Comparison of ENCODE assay signal across 13 cellular contexts in genomic region chr15:57696146-57696545, GRCh38. TPM values are rescaled to one million over a fixed set of nuclear protein-coding genes. Genes with fewer than 3 reads are reported as not detected.
DNase-seq lines count a peak whose midpoint lies in the region; ATAC-seq and TF ChIP-seq lines count a peak whose summit lies in the region.
"Had no signal": no experiment of that assay in that cellular context is flagged by ENCODE, and none has a peak within 500 bp of the region (broad histone marks: within the 10 kb centered on the region; RNA-seq: fewer than 3 reads in every experiment).

No MANE protein-coding gene starts in this region.

- H3K4me1 Mint-ChIP-seq in mesothelial cell of epicardium = peaks cover 67% of the 10 kb centered on the region

- no peaks in the 10 kb centered on the region for H3K9me3 ChIP-seq in left ventricle myocardium inferior (replicated peaks)

- H3K9me3 Mint-ChIP-seq in mesothelial cell of epicardium = no peaks in the 10 kb centered on the region
- H3K9me3 Mint-ChIP-seq: brain had no signal

- peak overlapping the region; percentile 27 for H3K27ac ChIP-seq in left ventricle myocardium inferior (replicated peaks)
- H3K27ac ChIP-seq: parathyroid adenoma had no signal

- peak overlapping the region; percentile 85 for H3K27ac Mint-ChIP-seq in mesothelial cell of epicardium

- H3K27me3 Mint-ChIP-seq in mesothelial cell of epicardium (ENCODE audit: low read depth) = no peaks in the 10 kb centered on the region

- no peak overlapping the region for H3K4me3 ChIP-seq in left ventricle myocardium inferior

- no peak overlapping the region for H3K4me3 Mint-ChIP-seq in mesothelial cell of epicardium
- H3K4me3 Mint-ChIP-seq: brain had no signal

- intact Hi-C loops in left ventricle myocardium inferior (cut with micrococcal nuclease) (loop anchor here (5.0 kb wide), 1 partner anchor 1766 kb away; no protein-coding TSS in a partner anchor), Right ventricle myocardium superior (cut with DNase I) (no loop called here)

- peaks cover 44% of the 10 kb centered on the region for H3K4me1 ChIP-seq in left ventricle myocardium inferior
- H3K4me1 ChIP-seq: parathyroid adenoma had no signal

- H3K36me3 Mint-ChIP-seq in mesothelial cell of epicardium = no peaks in the 10 kb centered on the region
- H3K36me3 Mint-ChIP-seq: brain had no signal

- no peaks in the 10 kb centered on the region for H3K36me3 ChIP-seq in left ventricle myocardium inferior

- TF ChIP-seq CTCF in left ventricle myocardium inferior (IDR thresholded peaks at IDR 0.05; ENCODE audit: borderline replicate concordance) (no peak), mesothelial cell of epicardium (IDR thresholded peaks at IDR 0.05; ENCODE audit: unreplicated experiment) (no peak)

- no peaks in the 10 kb centered on the region for H3K27me3 ChIP-seq in left ventricle myocardium inferior (ENCODE audit: low read depth)

- no peak for DNase-seq in left ventricle myocardium inferior
- DNase-seq in Right ventricle myocardium superior = no peak
- DNase-seq in NCI-H774 (lab: John Stamatoyannopoulos, UW) = peak; percentile 11
- no peak for DNase-seq in mesothelial cell of epicardium (ENCODE audit: low spot score in 2 of 2, unreplicated experiment in 2 of 2)
- no peak for DNase-seq in stimulated activated CD4-positive, alpha-beta T cell treated with anti-CD3 and anti-CD28 coated beads, Interleukin-4, amount 100 ng/mL, for 1 hour
- no peak for DNase-seq in NCI-H446 treated with DMSO at 0.1 percent for 48 hours (lab: John Stamatoyannopoulos, UW)
- DNase-seq: activated CD4-positive, alpha-beta T cell treated with anti-CD3 and anti-CD28 coated beads for 1 hour; activated naive CD4-positive, alpha-beta T cell treated with anti-CD3 and anti-CD28 coated beads, Interleukin-2, amount 50 U/mL, for 16 hours; stimulated activated naive CD4-positive, alpha-beta T cell had no signal

- ATAC-seq in Right ventricle myocardium superior (ENCODE audit: poor library complexity) (no peak), GM18517 (IDR thresholded peaks at IDR 0.05; ENCODE audit: unreplicated experiment) (no peak), GM18511 (IDR thresholded peaks at IDR 0.05; ENCODE audit: unreplicated experiment) (no peak)

RNA-seq across cellular contexts. Expression of gene POLR2M, which starts 10.4 kb away (rescaled TPM):
- 53.6 TPM for total RNA-seq in left ventricle myocardium inferior
- total RNA-seq in Right ventricle myocardium superior = 47.1 TPM
- total RNA-seq in mesothelial cell of epicardium = 108 to 110 TPM (median 109 TPM) in 3 replicates
